Comparison of ENCODE assay signal across 17 cellular contexts in the genomic region with DNA sequence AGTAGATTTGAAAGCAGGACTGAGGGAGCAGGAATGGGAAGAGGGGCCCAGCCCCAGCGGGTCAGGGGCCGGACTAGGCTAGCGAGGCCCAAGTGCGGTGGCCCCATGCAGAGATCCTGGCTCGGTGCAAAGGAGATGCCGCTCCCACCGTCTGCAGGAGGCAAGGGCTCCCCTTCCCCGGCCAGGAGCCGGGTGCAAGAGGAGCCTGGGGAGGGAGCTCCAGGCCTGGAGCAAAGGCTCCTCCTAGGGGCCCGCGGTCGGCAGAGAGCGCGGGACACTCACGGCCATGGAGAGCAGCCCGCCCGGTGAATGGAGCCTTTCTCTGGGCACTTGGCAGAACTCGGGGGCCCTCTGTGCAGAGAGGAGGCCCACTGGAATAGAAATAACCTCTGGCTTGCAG. TPM values are rescaled to one million over a fixed set of nuclear protein-coding genes. Genes with fewer than 3 reads are reported as not detected.
A peak's percentile ranks its signal among the peaks of the same experiment; 100 is the strongest.
DNase-seq lines count a peak whose midpoint lies in the region; ATAC-seq, FAIRE-seq and TF ChIP-seq lines count a peak whose summit lies in the region.
"Had no signal": no experiment of that assay in that cellular context is flagged by ENCODE, and none has a peak within 500 bp of the region (broad histone marks: within the 10 kb centered on the region; RNA-seq: fewer than 3 reads in every experiment).

No MANE protein-coding gene starts in this region.

- H3K36me3 Mint-ChIP-seq in progenitor cell of endocrine pancreas (ENCODE audit: insufficient read depth): peaks cover 2% of the 10 kb centered on the region
- H3K36me3 Mint-ChIP-seq: stimulated activated effector memory CD8-positive, alpha-beta T cell treated with anti-CD3 and anti-CD28 coated beads, Interleukin-12 subunit alpha, Interleukin-12 subunit beta, amount 100 ng/mL, for 72 hours had no signal

- H3K4me3 Mint-ChIP-seq in progenitor cell of endocrine pancreas (ENCODE audit: low read depth): peak overlapping the region; percentile 47
- H3K4me3 Mint-ChIP-seq: activated T-cell treated with anti-CD3 and anti-CD28 coated beads, Interleukin-2, amount 50 U/mL, for 24 hours; stimulated activated effector memory CD8-positive, alpha-beta T cell treated with anti-CD3 and anti-CD28 coated beads, Interleukin-12 subunit alpha, Interleukin-12 subunit beta, amount 100 ng/mL, for 72 hours had no signal

- H3K27me3 ChIP-seq in K562 (ENCODE audit: control insufficient read depth in 2 of 2, insufficient read depth in 2 of 2, low read length in 2 of 2) (no peaks in the 10 kb centered on the region; a peak in 1 of 5 replicates), iPS-15b (ENCODE audit: control insufficient read depth, insufficient read depth, low read length) (peaks cover 21% of the 10 kb centered on the region)
- H3K27me3 ChIP-seq: BLaER1 treated with 17β-estradiol and CSF1 and Interleukin-3, amounts not matched to agents 10 nM and 100 nM; body of pancreas had no signal

- peaks cover 32% of the 10 kb centered on the region for H3K27me3 Mint-ChIP-seq in progenitor cell of endocrine pancreas
- H3K27me3 Mint-ChIP-seq: activated T-cell treated with anti-CD3 and anti-CD28 coated beads, Interleukin-2, amount 50 U/mL, for 24 hours had no signal

- H3K4me1 Mint-ChIP-seq in progenitor cell of endocrine pancreas (ENCODE audit: low read depth): peaks cover 30% of the 10 kb centered on the region
- H3K4me1 Mint-ChIP-seq: stimulated activated effector memory CD8-positive, alpha-beta T cell treated with anti-CD3 and anti-CD28 coated beads, Interleukin-12 subunit alpha, Interleukin-12 subunit beta, amount 100 ng/mL, for 72 hours had no signal

- H3K27ac ChIP-seq in K562 (ENCODE audit: extremely low read depth, low read depth, low read length): no peak overlapping the region
- H3K27ac ChIP-seq: BLaER1 treated with 17β-estradiol and CSF1 and Interleukin-3, amounts not matched to agents 10 nM and 100 nM had no signal

- no peak overlapping the region for H3K4me2 ChIP-seq in K562 (ENCODE audit: insufficient read depth, low read length)

- peaks cover 6% of the 10 kb centered on the region for H3K9me3 Mint-ChIP-seq in progenitor cell of endocrine pancreas (ENCODE audit: low read depth)
- H3K9me3 Mint-ChIP-seq: activated T-cell treated with anti-CD3 and anti-CD28 coated beads, Interleukin-2, amount 50 U/mL, for 24 hours; stimulated activated effector memory CD8-positive, alpha-beta T cell treated with anti-CD3 and anti-CD28 coated beads, Interleukin-12 subunit alpha, Interleukin-12 subunit beta, amount 100 ng/mL, for 72 hours had no signal

- no peaks in the 10 kb centered on the region for H3K36me3 ChIP-seq in K562 (ENCODE audit: control insufficient read depth, insufficient read depth, low read length)
- no peaks in the 10 kb centered on the region for H3K36me3 ChIP-seq in iPS-15b (ENCODE audit: control insufficient read depth, insufficient read depth, low read length)
- H3K36me3 ChIP-seq: BLaER1 treated with 17β-estradiol and CSF1 and Interleukin-3, amounts not matched to agents 10 nM and 100 nM had no signal

- ATAC-seq in K562 (no peak), GM19397 (IDR thresholded peaks at IDR 0.05; ENCODE audit: unreplicated experiment) (no peak), GM18861 (IDR thresholded peaks at IDR 0.05; ENCODE audit: unreplicated experiment) (no peak)
- ATAC-seq: stimulated activated effector memory CD8-positive, alpha-beta T cell treated with anti-CD3 and anti-CD28 coated beads, Interleukin-12 subunit alpha, Interleukin-12 subunit beta, amount 100 ng/mL, for 72 hours had no signal

- H3K9me1 ChIP-seq in K562 (ENCODE audit: control insufficient read depth, insufficient read depth, low read length): no peaks in the 10 kb centered on the region

- no peak for TF ChIP-seq EP300 in K562 (IDR thresholded peaks at IDR 0.05; ENCODE audit: low read length)

- no peaks in the 10 kb centered on the region for H3K79me2 ChIP-seq in K562 (ENCODE audit: control insufficient read depth, insufficient read depth, low read length)

- intact Hi-C loops in K562 (cut with micrococcal nuclease): no loop called here

- TF ChIP-seq RAD21 in K562 (CRISPR knock-in tag; conservative IDR thresholded peaks at IDR 0.05 in 1 of 2, IDR thresholded peaks at IDR 0.05 in 1 of 2): no peak

- POLR2A ChIA-PET in K562 (lab: Yijun Ruan, JAX): interaction anchor here (1.0 kb wide), 1 partner anchor 14 kb away, joined by 3 read pairs; no protein-coding TSS in a partner anchor

- no TSS peak for BruUV-seq in K562 (replicated peaks; lab: Mats Ljungman, UMichigan)

- TF ChIP-seq CTCF in K562 (IDR thresholded peaks at IDR 0.05 in 2 of 3, conservative IDR thresholded peaks at IDR 0.05 in 1 of 3; ENCODE audit: insufficient read depth in 2 of 3, low read depth in 1 of 3, low read length in 3 of 3): 0 out of 6 replicates have a peak, but pooled peaks of 1 of the 3 experiments have one; percentile 6
- TF ChIP-seq CTCF in progenitor cell of endocrine pancreas (IDR thresholded peaks at IDR 0.05; ENCODE audit: unreplicated experiment): peak; percentile 37

- CTCF ChIA-PET in K562 (lab: Yijun Ruan, JAX; ENCODE audit: low intra/inter-chr PET ratio): no interaction called here

- FAIRE-seq in K562 (lab: Jason Lieb, UNC): no peak
- FAIRE-seq: islet of Langerhans had no signal

- no peaks in the 10 kb centered on the region for H4K20me1 ChIP-seq in K562 (replicated peaks; ENCODE audit: control insufficient read depth, insufficient read depth, low read length)
- H4K20me1 ChIP-seq: BLaER1 treated with 17β-estradiol and CSF1 and Interleukin-3, amounts not matched to agents 10 nM and 100 nM had no signal

- no peak for TF ChIP-seq POLR2A in K562 (conservative IDR thresholded peaks at IDR 0.05)

- DNase-seq in ELF-1 (ENCODE audit: low read depth, low spot score) (peak; percentile 72), K562 (ENCODE audit: extremely low read depth in 1 of 4, low spot score in 3 of 4) (no peak), progenitor cell of endocrine pancreas (ENCODE audit: low spot score, unreplicated experiment) (no peak), amniotic stem cell (lab: John Stamatoyannopoulos, UW) (no peak), middle frontal gyrus (ENCODE audit: extremely low spot score, low spot score) (no peak)
- DNase-seq: activated T-cell treated with anti-CD3 and anti-CD28 coated beads, Interleukin-2, amount 50 U/mL, for 24 hours; body of pancreas; GDM1; Karpas-422; NCI-H187 treated with DMSO at 0.1 percent for 48 hours; NCI-H748 treated with DMSO at 0.1 percent for 48 hours had no signal

- in situ Hi-C loops in K562 (cut with MboI): loop anchor here (25.0 kb wide), 1 partner anchor 601 kb away; no protein-coding TSS in a partner anchor

- H3K9me3 ChIP-seq in K562 (replicated peaks; ENCODE audit: control insufficient read depth, insufficient read depth, low read depth, low read length) (no peaks in the 10 kb centered on the region; the same call in 1 of the 2 replicates), iPS-15b (ENCODE audit: control insufficient read depth, insufficient read depth, low read length) (peaks cover 5% of the 10 kb centered on the region)
- H3K9me3 ChIP-seq: body of pancreas had no signal

- H3K4me1 ChIP-seq in K562 (replicated peaks in 1 of 2; ENCODE audit: control insufficient read depth in 2 of 2, insufficient read depth in 2 of 2, low read length in 2 of 2) (peaks cover 0 to 5% of the 10 kb centered on the region in 2 experiments; a peak in 2 of 5 replicates), iPS-15b (ENCODE audit: control insufficient read depth, insufficient read depth, low read length) (peaks cover 6% of the 10 kb centered on the region)

- H3K9ac ChIP-seq in K562 (ENCODE audit: insufficient read depth in 1 of 2, low read depth in 2 of 2, low read length in 2 of 2) (no peak overlapping the region), iPS-15b (ENCODE audit: low read depth, low read length) (no peak overlapping the region)
- H3K9ac ChIP-seq: BLaER1 treated with 17β-estradiol and CSF1 and Interleukin-3, amounts not matched to agents 10 nM and 100 nM had no signal

- H3K4me3 ChIP-seq in K562 (no peak overlapping the region), iPS-15b (ENCODE audit: low read depth, low read length) (peak overlapping the region; percentile 18)
- H3K4me3 ChIP-seq: BLaER1 treated with 17β-estradiol and CSF1 and Interleukin-3, amounts not matched to agents 10 nM and 100 nM; body of pancreas had no signal

- H2AFZ ChIP-seq in K562 (ENCODE audit: low read depth, low read length): 0 out of 2 replicates have a peak overlapping the region, but pooled peaks have one; percentile 13

- H3K27ac Mint-ChIP-seq in progenitor cell of endocrine pancreas: peak overlapping the region; percentile 94
- H3K27ac Mint-ChIP-seq: activated T-cell treated with anti-CD3 and anti-CD28 coated beads, Interleukin-2, amount 50 U/mL, for 24 hours; stimulated activated effector memory CD8-positive, alpha-beta T cell treated with anti-CD3 and anti-CD28 coated beads, Interleukin-12 subunit alpha, Interleukin-12 subunit beta, amount 100 ng/mL, for 72 hours had no signal

- WGBS in K562 (ENCODE audit: insufficient coverage, low coverage, missing lambda C conversion rate): 67% methylated on average over 12 of the region's 18 CpGs

TF ChIP-seq in K562, 482 proteins besides CTCF, POLR2A, EP300 and RAD21 (continues in another document):
- TF ChIP-seq KLF16 (IDR thresholded peaks at IDR 0.05): no peak

RNA-seq across cellular contexts. Expression of gene USP3, which starts 43.2 kb away (rescaled TPM):
- 55.7 and 143 TPM in 2 replicates for total RNA-seq in K562 (2011; cell fraction: chromatin; rRNA removed; ENCODE audit: low replicate concordance)
- total RNA-seq in K562 (2011; cell fraction: nucleolus; rRNA removed): 31.0 and 37.8 TPM in 2 replicates
- 72.7 and 100 TPM in 2 replicates for total RNA-seq in K562 (2011; cell fraction: nucleoplasm; rRNA removed)
- total RNA-seq in K562 (2014; rRNA removed) (21.7 and 31.2 TPM in 2 replicates), K562 (2014; rRNA removed; fragmentation: Illumina TruSeq; extraction: Trizol) (49.7 and 50.3 TPM in 2 replicates), K562 (2015; rRNA removed; fragmentation: Illumina TruSeq; extraction: Trizol) (44.6 and 46.1 TPM in 2 replicates), K562 (2021) (48.8 and 54.3 TPM in 2 replicates), progenitor cell of endocrine pancreas (77.0 and 81.2 TPM in 2 replicates)
- polyA plus RNA-seq in K562 (2011; rRNA removed) (17.3 and 23.1 TPM in 2 replicates), K562 (2014; fragmentation: Illumina TruSeq; extraction: Trizol) (38.7 and 42.8 TPM in 2 replicates), K562 (2014; fragmentation: Nextera tagmentation; extraction: Ambion mirVana) (10 to 100 TPM; 24.3 to 34.8 TPM), K562 (2014; rRNA removed) (19.5 and 21.2 TPM in 2 replicates)
- polyA plus RNA-seq in K562 (2011; cell fraction: cytosol; rRNA removed): 12.0 and 15.1 TPM in 2 replicates
- 47.4 and 78.4 TPM in 2 replicates for polyA plus RNA-seq in K562 (2011; cell fraction: nucleus; rRNA removed)
- 29.3 and 55.6 TPM in 2 replicates for polyA plus RNA-seq in K562 (2012)
- polyA minus RNA-seq in K562 (2011; rRNA and poly(A)+ RNA removed): 35.6 and 53.7 TPM in 2 replicates
- 23.0 and 36.5 TPM in 2 replicates for polyA minus RNA-seq in K562 (2011; cell fraction: cytosol; rRNA and poly(A)+ RNA removed)
- 50.5 and 79.3 TPM in 2 replicates for polyA minus RNA-seq in K562 (2011; cell fraction: nucleus; rRNA and poly(A)+ RNA removed)
